ENCODE assay signal across 1 cellular context in genomic region chr5:19554524-19554923, GRCh38.
TF ChIP-seq lines count a peak whose summit lies in the region.

No MANE protein-coding gene starts in this region.

TF ChIP-seq in SK-N-SH treated with all-trans-retinoic acid at 6 μM for 48 hours, 23 proteins besides CTCF, POLR2A, EP300 and RAD21 (continued from another document):
- TF ChIP-seq TSHZ2 (CRISPR knock-in tag; IDR thresholded peaks at IDR 0.05) = no peak
- TF ChIP-seq PATZ1 (CRISPR knock-in tag; IDR thresholded peaks at IDR 0.05; ENCODE audit: borderline replicate concordance) = no peak
- TF ChIP-seq RARB (CRISPR knock-in tag; IDR thresholded peaks at IDR 0.05) = no peak
